ENCODE assay signal across 2 cellular contexts in genomic region chrX:154419688-154420401, GRCh38.
TF ChIP-seq lines count a peak whose summit lies in the region.

No MANE protein-coding gene starts in this region.

TF ChIP-seq in HepG2, 621 proteins besides CTCF, POLR2A, EP300 and RAD21:
- TF ChIP-seq PCBP1 (IDR thresholded peaks at IDR 0.05; ENCODE audit: borderline replicate concordance, low read depth, low read length) (no peak), ZNF33A (CRISPR knock-in tag; IDR thresholded peaks at IDR 0.05; ENCODE audit: borderline replicate concordance) (no peak), ZSCAN5A (CRISPR knock-in tag; IDR thresholded peaks at IDR 0.05; ENCODE audit: borderline replicate concordance) (no peak), PRDM10 (CRISPR knock-in tag; IDR thresholded peaks at IDR 0.05; ENCODE audit: low read depth) (no peak)

TF ChIP-seq in WTC11, 78 proteins besides CTCF, POLR2A, EP300 and RAD21:
- TF ChIP-seq ZNF423 (CRISPR knock-in tag; IDR thresholded peaks at IDR 0.05): no peak
- TF ChIP-seq E2F5 (CRISPR knock-in tag; IDR thresholded peaks at IDR 0.05): no peak
- no peak for TF ChIP-seq CBFB (CRISPR knock-in tag; IDR thresholded peaks at IDR 0.05; ENCODE audit: low read depth)
- TF ChIP-seq NR3C1 (CRISPR knock-in tag; conservative IDR thresholded peaks at IDR 0.05; ENCODE audit: low read depth): no peak
